In the genomic region with DNA sequence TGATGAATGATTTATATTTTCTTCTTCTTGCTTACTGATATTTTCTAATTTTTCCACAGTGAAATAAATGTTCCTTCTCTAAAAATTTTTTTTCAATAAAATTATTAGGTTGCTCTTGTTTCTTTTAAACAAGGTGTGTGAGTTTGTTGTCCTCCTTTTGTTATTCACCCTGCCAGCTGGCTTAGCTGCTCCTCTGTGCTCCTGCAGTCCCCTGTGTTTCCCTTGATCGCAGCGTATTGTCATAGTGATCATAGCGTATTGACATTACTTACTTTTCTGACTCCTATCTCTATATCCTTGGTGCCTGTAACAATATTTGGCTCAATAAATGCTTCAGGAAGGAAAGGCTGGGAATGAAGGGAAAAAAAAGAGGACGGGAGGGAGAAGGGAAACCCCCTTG, we compare ENCODE assay signal across 1 cellular context.
TF ChIP-seq lines count a peak whose summit lies in the region.

No MANE protein-coding gene starts in this region.

TF ChIP-seq in WTC11, 78 proteins besides CTCF, POLR2A, EP300 and RAD21 (continued from another document):
- TF ChIP-seq, protein P1, sequence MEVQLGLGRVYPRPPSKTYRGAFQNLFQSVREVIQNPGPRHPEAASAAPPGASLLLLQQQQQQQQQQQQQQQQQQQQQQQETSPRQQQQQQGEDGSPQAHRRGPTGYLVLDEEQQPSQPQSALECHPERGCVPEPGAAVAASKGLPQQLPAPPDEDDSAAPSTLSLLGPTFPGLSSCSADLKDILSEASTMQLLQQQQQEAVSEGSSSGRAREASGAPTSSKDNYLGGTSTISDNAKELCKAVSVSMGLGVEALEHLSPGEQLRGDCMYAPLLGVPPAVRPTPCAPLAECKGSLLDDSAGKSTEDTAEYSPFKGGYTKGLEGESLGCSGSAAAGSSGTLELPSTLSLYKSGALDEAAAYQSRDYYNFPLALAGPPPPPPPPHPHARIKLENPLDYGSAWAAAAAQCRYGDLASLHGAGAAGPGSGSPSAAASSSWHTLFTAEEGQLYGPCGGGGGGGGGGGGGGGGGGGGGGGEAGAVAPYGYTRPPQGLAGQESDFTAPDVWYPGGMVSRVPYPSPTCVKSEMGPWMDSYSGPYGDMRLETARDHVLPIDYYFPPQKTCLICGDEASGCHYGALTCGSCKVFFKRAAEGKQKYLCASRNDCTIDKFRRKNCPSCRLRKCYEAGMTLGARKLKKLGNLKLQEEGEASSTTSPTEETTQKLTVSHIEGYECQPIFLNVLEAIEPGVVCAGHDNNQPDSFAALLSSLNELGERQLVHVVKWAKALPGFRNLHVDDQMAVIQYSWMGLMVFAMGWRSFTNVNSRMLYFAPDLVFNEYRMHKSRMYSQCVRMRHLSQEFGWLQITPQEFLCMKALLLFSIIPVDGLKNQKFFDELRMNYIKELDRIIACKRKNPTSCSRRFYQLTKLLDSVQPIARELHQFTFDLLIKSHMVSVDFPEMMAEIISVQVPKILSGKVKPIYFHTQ (CRISPR knock-in tag; IDR thresholded peaks at IDR 0.05): no peak
- TF ChIP-seq ZNF423 (CRISPR knock-in tag; IDR thresholded peaks at IDR 0.05) (no peak), SMAD4 (CRISPR knock-in tag; IDR thresholded peaks at IDR 0.05) (no peak), RELA (CRISPR knock-in tag; IDR thresholded peaks at IDR 0.05; ENCODE audit: borderline replicate concordance) (no peak), ZNF416 (CRISPR knock-in tag; IDR thresholded peaks at IDR 0.05) (no peak), NFYB (CRISPR knock-in tag; conservative IDR thresholded peaks at IDR 0.05; ENCODE audit: low read depth) (no peak), ELF4 (CRISPR knock-in tag; IDR thresholded peaks at IDR 0.05; ENCODE audit: low read depth) (no peak), CREB1 (CRISPR knock-in tag; IDR thresholded peaks at IDR 0.05) (no peak), TEAD4 (CRISPR knock-in tag; IDR thresholded peaks at IDR 0.05) (no peak)
- TF ChIP-seq, protein P2, sequence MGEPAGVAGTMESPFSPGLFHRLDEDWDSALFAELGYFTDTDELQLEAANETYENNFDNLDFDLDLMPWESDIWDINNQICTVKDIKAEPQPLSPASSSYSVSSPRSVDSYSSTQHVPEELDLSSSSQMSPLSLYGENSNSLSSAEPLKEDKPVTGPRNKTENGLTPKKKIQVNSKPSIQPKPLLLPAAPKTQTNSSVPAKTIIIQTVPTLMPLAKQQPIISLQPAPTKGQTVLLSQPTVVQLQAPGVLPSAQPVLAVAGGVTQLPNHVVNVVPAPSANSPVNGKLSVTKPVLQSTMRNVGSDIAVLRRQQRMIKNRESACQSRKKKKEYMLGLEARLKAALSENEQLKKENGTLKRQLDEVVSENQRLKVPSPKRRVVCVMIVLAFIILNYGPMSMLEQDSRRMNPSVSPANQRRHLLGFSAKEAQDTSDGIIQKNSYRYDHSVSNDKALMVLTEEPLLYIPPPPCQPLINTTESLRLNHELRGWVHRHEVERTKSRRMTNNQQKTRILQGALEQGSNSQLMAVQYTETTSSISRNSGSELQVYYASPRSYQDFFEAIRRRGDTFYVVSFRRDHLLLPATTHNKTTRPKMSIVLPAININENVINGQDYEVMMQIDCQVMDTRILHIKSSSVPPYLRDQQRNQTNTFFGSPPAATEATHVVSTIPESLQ (CRISPR knock-in tag; IDR thresholded peaks at IDR 0.05): no peak
- TF ChIP-seq, protein P3, sequence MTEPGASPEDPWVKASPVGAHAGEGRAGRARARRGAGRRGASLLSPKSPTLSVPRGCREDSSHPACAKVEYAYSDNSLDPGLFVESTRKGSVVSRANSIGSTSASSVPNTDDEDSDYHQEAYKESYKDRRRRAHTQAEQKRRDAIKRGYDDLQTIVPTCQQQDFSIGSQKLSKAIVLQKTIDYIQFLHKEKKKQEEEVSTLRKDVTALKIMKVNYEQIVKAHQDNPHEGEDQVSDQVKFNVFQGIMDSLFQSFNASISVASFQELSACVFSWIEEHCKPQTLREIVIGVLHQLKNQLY (CRISPR knock-in tag; IDR thresholded peaks at IDR 0.05): no peak
- TF ChIP-seq, protein P4, sequence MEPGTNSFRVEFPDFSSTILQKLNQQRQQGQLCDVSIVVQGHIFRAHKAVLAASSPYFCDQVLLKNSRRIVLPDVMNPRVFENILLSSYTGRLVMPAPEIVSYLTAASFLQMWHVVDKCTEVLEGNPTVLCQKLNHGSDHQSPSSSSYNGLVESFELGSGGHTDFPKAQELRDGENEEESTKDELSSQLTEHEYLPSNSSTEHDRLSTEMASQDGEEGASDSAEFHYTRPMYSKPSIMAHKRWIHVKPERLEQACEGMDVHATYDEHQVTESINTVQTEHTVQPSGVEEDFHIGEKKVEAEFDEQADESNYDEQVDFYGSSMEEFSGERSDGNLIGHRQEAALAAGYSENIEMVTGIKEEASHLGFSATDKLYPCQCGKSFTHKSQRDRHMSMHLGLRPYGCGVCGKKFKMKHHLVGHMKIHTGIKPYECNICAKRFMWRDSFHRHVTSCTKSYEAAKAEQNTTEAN (CRISPR knock-in tag; IDR thresholded peaks at IDR 0.05): no peak
